Comparison of ENCODE assay signal across 8 cellular contexts in the genomic region with DNA sequence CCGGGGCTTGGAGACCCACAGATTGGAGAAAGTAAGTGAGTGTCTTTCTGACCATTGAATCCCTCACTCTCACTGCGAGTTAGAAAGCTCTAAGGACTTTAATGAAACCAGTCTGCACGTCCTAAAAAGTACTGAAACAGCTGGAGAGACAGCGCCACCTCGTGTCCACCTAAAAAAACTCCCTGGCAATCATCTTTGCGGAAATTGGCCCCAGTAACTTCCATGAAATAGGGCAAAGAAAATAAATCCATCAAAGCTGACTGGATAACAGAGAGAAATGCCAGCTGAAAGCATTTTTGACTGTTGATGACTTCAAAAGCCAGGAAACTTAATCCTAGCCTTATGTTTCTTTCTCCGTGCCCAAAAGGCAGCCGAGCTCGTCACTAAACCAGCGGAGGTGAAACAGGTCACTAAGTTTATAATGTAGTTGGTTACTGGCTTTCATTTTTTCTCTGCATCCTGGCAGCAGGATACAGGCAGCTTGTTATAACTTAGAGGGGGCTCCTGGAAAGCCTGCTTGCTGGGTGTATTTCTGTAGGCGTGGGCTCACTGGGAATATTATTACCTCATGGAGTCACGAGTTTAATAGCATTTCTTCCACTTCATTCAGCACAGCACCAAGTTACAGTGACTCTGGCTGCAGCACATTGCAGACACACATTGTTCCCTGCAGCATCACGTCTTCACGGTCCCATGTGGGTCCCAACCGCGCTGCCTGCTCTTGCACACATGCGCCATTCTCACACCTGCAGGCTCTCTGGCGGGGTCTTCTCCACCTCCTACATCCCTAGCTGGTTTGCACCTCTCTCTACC.
DNase-seq lines count a peak whose midpoint lies in the region; ATAC-seq and TF ChIP-seq lines count a peak whose summit lies in the region.

No MANE protein-coding gene starts in this region.

- peak; percentile 66 to 82 (median 76) for TF ChIP-seq CTCF in sigmoid colon (IDR thresholded peaks at IDR 0.05)

- DNase-seq in NK-92 treated with Interleukin-12 subunit alpha and Interleukin-12 subunit beta, amount 100 ng/mL, for 24 hours (lab: John Stamatoyannopoulos, UW), result peak; percentile 10
- DNase-seq in NK-92 (lab: John Stamatoyannopoulos, UW; ENCODE audit: unreplicated experiment), result no peak
- peak; percentile 61 for DNase-seq in NCI-H1105 (lab: John Stamatoyannopoulos, UW)
- peak; percentile 66 for DNase-seq in SKM-1 (lab: John Stamatoyannopoulos, UW; ENCODE audit: unreplicated experiment)
- peak in 45 of 56 donors; percentile 3 to 75 (median 35) for DNase-seq in amygdala (lab: John Stamatoyannopoulos, UW)
- DNase-seq in hepatic stellate cell (ENCODE audit: low spot score), result peak; percentile 44
- DNase-seq in sigmoid colon, result peak; percentile 75

- H3K9me3 ChIP-seq in sigmoid colon, result no peaks in the 10 kb centered on the region

- no peaks in the 10 kb centered on the region for H3K4me1 ChIP-seq in sigmoid colon

- no peak overlapping the region for H3K27ac ChIP-seq in sigmoid colon

- peak overlapping the region in 3 of 4 donors; percentile 25 to 33 (median 32) for H3K4me3 ChIP-seq in sigmoid colon

- intact Hi-C loops in sigmoid colon (cut with DNase I), result loop anchor here (1.0 to 5.0 kb wide), 3 partner anchors 127 to 365 kb away; no protein-coding TSS in a partner anchor

- TF ChIP-seq POLR2A in sigmoid colon (IDR thresholded peaks at IDR 0.05), result no peak

- H3K27me3 ChIP-seq in sigmoid colon, result no peaks in the 10 kb centered on the region

- ATAC-seq in GM18519 (IDR thresholded peaks at IDR 0.05; ENCODE audit: low FRiP score, unreplicated experiment), result no peak

- no peaks in the 10 kb centered on the region for H3K36me3 ChIP-seq in sigmoid colon

- TF ChIP-seq EP300 in sigmoid colon (IDR thresholded peaks at IDR 0.05), result no peak

- WGBS in sigmoid colon, 2 donors, result 39 to 57% methylated on average over 18 of the region's 18 CpGs
